ENCODE assay signal across 8 cellular contexts in genomic region chr20:53914861-53915458, GRCh38.
DNase-seq lines count a peak whose midpoint lies in the region; ATAC-seq, FAIRE-seq and TF ChIP-seq lines count a peak whose summit lies in the region.

No MANE protein-coding gene starts in this region.

- peak overlapping the region; percentile 71 for H2BK5ac ChIP-seq in IMR-90 (ENCODE audit: low read depth, low read length, poor library complexity, severe bottlenecking)

- CTCF ChIA-PET in IMR-90 (lab: Yijun Ruan, JAX) = interaction anchor here (0.6 to 3.6 kb wide), 18 partner anchors 8 to 342 kb away, joined by 3 to 17 read pairs (median 4); no protein-coding TSS in a partner anchor

- H3K27me3 ChIP-seq in ACC112 (ENCODE audit: insufficient read depth, low read length) (no peaks in the 10 kb centered on the region), IMR-90 (ENCODE audit: control insufficient read depth, insufficient read depth, low read length) (no peaks in the 10 kb centered on the region), breast epithelium (no peaks in the 10 kb centered on the region), lung (ENCODE audit: control insufficient read depth, insufficient read depth) (no peaks in the 10 kb centered on the region), upper lobe of right lung (no peaks in the 10 kb centered on the region)

- WGBS in IMR-90 (ENCODE audit: extremely low coverage in 2 of 2, insufficient read length in 1 of 2), 2 experiments = no CpG with 5 or more reads among the region's 8 CpGs
- 28 to 34% methylated on average over 8 of the region's 8 CpGs for WGBS in lung, 2 donors

- in situ Hi-C loops in IMR-90 (cut with MboI; ENCODE audit: low sequenced_read_pairs) = no loop called here

- POLR2A ChIA-PET in IMR-90 (lab: Charles Lee; ENCODE audit: unreplicated experiment) = no interaction called here

- FAIRE-seq in GM19239 (lab: Jason Lieb, UNC) = no peak

- H3K56ac ChIP-seq in IMR-90 (ENCODE audit: extremely low read depth, insufficient read depth, low read length) = peak overlapping the region; percentile 72; the same call in 1 of the 2 replicates

- H3K9me1 ChIP-seq in IMR-90 (ENCODE audit: insufficient read depth, low read length) = peaks cover 2% of the 10 kb centered on the region; the same call in 1 of the 2 replicates

- peaks cover 40% of the 10 kb centered on the region for H3K4me1 ChIP-seq in ACC112 (ENCODE audit: control insufficient read depth, insufficient read depth, low read length, unreplicated experiment)
- peaks cover 31% of the 10 kb centered on the region for H3K4me1 ChIP-seq in IMR-90 (ENCODE audit: control insufficient read depth, insufficient read depth, low read length)
- H3K4me1 ChIP-seq in breast epithelium = peaks cover 0 to 11% of the 10 kb centered on the region in 2 donors
- H3K4me1 ChIP-seq in lung (ENCODE audit: control insufficient read depth in 2 of 2, insufficient read depth in 2 of 2, low read length in 2 of 2) = peaks cover 1 to 9% of the 10 kb centered on the region in 2 donors
- peaks cover 29% of the 10 kb centered on the region for H3K4me1 ChIP-seq in upper lobe of right lung

- H4K8ac ChIP-seq in IMR-90 (ENCODE audit: low read depth in 2 of 2, low read length in 2 of 2) = peak overlapping the region; percentile 79 to 98

- no peak for ATAC-seq in IMR-90 (ENCODE audit: low read depth)
- ATAC-seq in lung (ENCODE audit: insufficient read depth, low FRiP score) = no peak
- ATAC-seq in upper lobe of right lung = no peak
- no peak for ATAC-seq in GM19023 (IDR thresholded peaks at IDR 0.05; ENCODE audit: unreplicated experiment)
- ATAC-seq in HG02588 (IDR thresholded peaks at IDR 0.05; ENCODE audit: unreplicated experiment) = no peak

- H3K18ac ChIP-seq in IMR-90 (ENCODE audit: low read depth, low read length) = peak overlapping the region; percentile 77

- no peaks in the 10 kb centered on the region for H3K79me2 ChIP-seq in ACC112 (ENCODE audit: control insufficient read depth, insufficient read depth, low read length, unreplicated experiment)

- H2AK9ac ChIP-seq in IMR-90 (replicated peaks; ENCODE audit: low read depth, low read length, poor library complexity) = peak overlapping the region; percentile 68

- H4K91ac ChIP-seq in IMR-90 (ENCODE audit: insufficient read depth, low read depth, low read length) = peak overlapping the region; percentile 83

- peak overlapping the region; percentile 69 for H3K9ac ChIP-seq in IMR-90 (ENCODE audit: low read depth, low read length)

- H3K14ac ChIP-seq in IMR-90 (replicated peaks; ENCODE audit: low read depth, low read length) = peak overlapping the region; percentile 82

- H4K20me1 ChIP-seq in IMR-90 (ENCODE audit: insufficient read depth, low read length) = no peaks in the 10 kb centered on the region

- H2AK5ac ChIP-seq in IMR-90 (ENCODE audit: low read depth, low read length) = peak overlapping the region; percentile 9; the same call in 1 of the 2 replicates

- H3K23ac ChIP-seq in IMR-90 (ENCODE audit: low read depth, low read length) = peak overlapping the region; percentile 73; the same call in 1 of the 2 replicates

- H2BK15ac ChIP-seq in IMR-90 (ENCODE audit: low read depth, low read length) = peak overlapping the region; percentile 79; the same call in 1 of the 3 replicates

- BruUV-seq in IMR-90 (replicated peaks; lab: Mats Ljungman, UMichigan) = no TSS peak

- H3K9me3 ChIP-seq in IMR-90 (ENCODE audit: control insufficient read depth, insufficient read depth, low read length) (no peaks in the 10 kb centered on the region), breast epithelium (no peaks in the 10 kb centered on the region), lung (ENCODE audit: control insufficient read depth in 2 of 2, insufficient read depth in 1 of 2, low read length in 1 of 2) (no peaks in the 10 kb centered on the region), upper lobe of right lung (no peaks in the 10 kb centered on the region)

- H3K4ac ChIP-seq in IMR-90 (ENCODE audit: low read depth, low read length) = peak overlapping the region; percentile 88

- H3K4me2 ChIP-seq in IMR-90 (ENCODE audit: low read depth, low read length) = peak overlapping the region; percentile 89

- no peak for TF ChIP-seq POLR2A in IMR-90 (IDR thresholded peaks at IDR 0.05; ENCODE audit: low read depth, low read length)
- TF ChIP-seq POLR2A in breast epithelium (IDR thresholded peaks at IDR 0.05) = no peak

- peak overlapping the region; percentile 91 for H2BK120ac ChIP-seq in IMR-90 (ENCODE audit: low read depth, low read length)

- peak overlapping the region; percentile 81 for H4K5ac ChIP-seq in IMR-90 (ENCODE audit: low read depth, low read length)

- H3K36me3 ChIP-seq in ACC112 (ENCODE audit: insufficient read depth, low read length) (no peaks in the 10 kb centered on the region), IMR-90 (ENCODE audit: control insufficient read depth, insufficient read depth, low read length) (no peaks in the 10 kb centered on the region), breast epithelium (no peaks in the 10 kb centered on the region), lung (ENCODE audit: control insufficient read depth in 2 of 2, insufficient read depth in 2 of 2, low read length in 2 of 2) (no peaks in the 10 kb centered on the region), upper lobe of right lung (no peaks in the 10 kb centered on the region)

- H3K27ac ChIP-seq in ACC112 (ENCODE audit: low read depth, low read length) (peak overlapping the region; percentile 89), IMR-90 (ENCODE audit: insufficient read depth, low read length) (peak overlapping the region; percentile 82), breast epithelium (peak overlapping the region; percentile 83 to 84), lung (ENCODE audit: low read depth in 1 of 2, low read length in 1 of 2) (peak overlapping the region; percentile 69 to 96), upper lobe of right lung (peak overlapping the region; percentile 90)

- H3K79me1 ChIP-seq in IMR-90 (ENCODE audit: low read depth in 1 of 2, low read length in 2 of 2) = peaks cover 0 to 13% of the 10 kb centered on the region in 2 experiments; a peak in 1 of 4 replicates

- TF ChIP-seq CTCF in IMR-90 (conservative IDR thresholded peaks at IDR 0.05; ENCODE audit: low read depth, low read length) = no peak
- no peak for TF ChIP-seq CTCF in breast epithelium (IDR thresholded peaks at IDR 0.05)
- TF ChIP-seq CTCF in lung (IDR thresholded peaks at IDR 0.05; ENCODE audit: control extremely low read depth, extremely low read depth) = no peak
- no peak for TF ChIP-seq CTCF in upper lobe of right lung (IDR thresholded peaks at IDR 0.05)

- intact Hi-C loops in IMR-90 (cut with micrococcal nuclease) = loop anchor here (1.0 to 5.0 kb wide), 8 partner anchors 48 to 336 kb away; no protein-coding TSS in a partner anchor
- intact Hi-C loops in breast epithelium (cut with DNase I; ENCODE audit: low total_unique reads) = loop anchor here (10.0 kb wide), 1 partner anchor 750 kb away; no protein-coding TSS in a partner anchor
- intact Hi-C loops in upper lobe of right lung (cut with DNase I) = loop anchor here (10.0 kb wide), 1 partner anchor 340 kb away; no protein-coding TSS in a partner anchor

- H3K4me3 ChIP-seq in ACC112 (ENCODE audit: low read depth, low read length) (peak overlapping the region; percentile 74), IMR-90 (ENCODE audit: insufficient read depth, low read depth, low read length) (no peak overlapping the region; the same call in 1 of the 2 replicates), breast epithelium (peak overlapping the region; percentile 53 to 71 (median 56)), lung (no peak overlapping the region), upper lobe of right lung (peak overlapping the region; percentile 71)

- DNase-seq in IMR-90 (no peak), breast epithelium (ENCODE audit: low spot score in 2 of 2) (no peak), lung (ENCODE audit: low spot score) (no peak), upper lobe of right lung (no peak), GM19239 (ENCODE audit: insufficient read length, low spot score) (no peak)

- dilution Hi-C loops in IMR-90 (cut with HindIII; ENCODE audit: low sequenced_read_pairs, unreplicated experiment) = no loop called here

- H2AFZ ChIP-seq in ACC112 (ENCODE audit: low read length, unreplicated experiment) (peak overlapping the region; percentile 70), IMR-90 (replicated peaks; ENCODE audit: low read length, poor library complexity) (peak overlapping the region; percentile 91)

- TF ChIP-seq RAD21 in IMR-90 (IDR thresholded peaks at IDR 0.05; ENCODE audit: low read length) = no peak

- peak overlapping the region; percentile 76 for H2BK20ac ChIP-seq in IMR-90 (ENCODE audit: low read depth, low read length)

TF ChIP-seq in IMR-90, 13 proteins besides CTCF, POLR2A, EP300 and RAD21:
- TF ChIP-seq NFE2L2 (IDR thresholded peaks at IDR 0.05; ENCODE audit: low read depth, low read length) (no peak), MAFK (IDR thresholded peaks at IDR 0.05; ENCODE audit: low read depth, low read length) (no peak), USF2 (IDR thresholded peaks at IDR 0.05; ENCODE audit: low read depth, low read length) (no peak), CHD1 (IDR thresholded peaks at IDR 0.05; ENCODE audit: low read depth, low read length) (no peak), RCOR1 (IDR thresholded peaks at IDR 0.05; ENCODE audit: insufficient replicate concordance, low read length) (no peak)

Comparison
In these comparisons a context has a peak if more than half of its experiments do, and no peak if none do; other contexts are left out.
1. H3K4me3 ChIP-seq: peak in ACC112 (single experiment), breast epithelium (3 of 3) and upper lobe of right lung (single experiment); none in IMR-90 (single experiment) and lung (single experiment).
2. Peak in every context shown above with its lines, with median percentiles within 50 percentile points of each other: H3K27ac ChIP-seq.